Comparison of ENCODE assay signal across 1 cellular context in genomic region chr18:11857177-11857887, GRCh38.
TF ChIP-seq lines count a peak whose summit lies in the region.

No MANE protein-coding gene starts in this region.

TF ChIP-seq in K562, 482 proteins besides CTCF, POLR2A, EP300 and RAD21 (continued from another document and continues in another):
- peak; percentile 56; the same call in 1 of the 2 replicates for TF ChIP-seq MGA (IDR thresholded peaks at IDR 0.05)
- peak; percentile 95 for TF ChIP-seq MAFG (tag; conservative IDR thresholded peaks at IDR 0.05)
- TF ChIP-seq TOE1 (IDR thresholded peaks at IDR 0.05; ENCODE audit: borderline replicate concordance): peak; percentile 55; the same call in 1 of the 2 replicates
- no peak for TF ChIP-seq TOE1 (CRISPR knock-in tag; IDR thresholded peaks at IDR 0.05; ENCODE audit: borderline replicate concordance, low read depth)
- peak; percentile 29; the same call in 1 of the 2 replicates for TF ChIP-seq MAX (CRISPR knock-in tag; IDR thresholded peaks at IDR 0.05)
- TF ChIP-seq MEF2D (tag; conservative IDR thresholded peaks at IDR 0.05; ENCODE audit: low read depth): no peak; the same call in 1 of the 2 replicates
- peak; percentile 86; the same call in 1 of the 2 replicates for TF ChIP-seq BACH1 (tag; IDR thresholded peaks at IDR 0.05)
- peak; percentile 84 for TF ChIP-seq HDAC2 (IDR thresholded peaks at IDR 0.05)
- peak; percentile 11 for TF ChIP-seq NEUROD1 (IDR thresholded peaks at IDR 0.05; ENCODE audit: borderline replicate concordance, low read depth, low read length, partially characterized antibody)
- TF ChIP-seq E2F6 (IDR thresholded peaks at IDR 0.05; ENCODE audit: borderline replicate concordance in 1 of 2, extremely low read depth in 1 of 2, insufficient read depth in 1 of 2, insufficient read length in 1 of 2, low read depth in 1 of 2, low read length in 1 of 2, poor library complexity in 1 of 2, severe bottlenecking in 1 of 2): peak in 1 of 2 experiments; percentile 31
- TF ChIP-seq GTF2F1 (IDR thresholded peaks at IDR 0.05; ENCODE audit: low read depth, low read length): no peak
- TF ChIP-seq RAD51 (IDR thresholded peaks at IDR 0.05; ENCODE audit: borderline replicate concordance, low read depth): peak; percentile 27; the same call in 1 of the 2 replicates
- TF ChIP-seq TAF9B (IDR thresholded peaks at IDR 0.05; ENCODE audit: partially characterized antibody): peak; percentile 90
- TF ChIP-seq ZBTB49 (CRISPR knock-in tag; IDR thresholded peaks at IDR 0.05; ENCODE audit: borderline replicate concordance): no peak
- TF ChIP-seq DPF2 (IDR thresholded peaks at IDR 0.05): peak; percentile 82
- no peak for TF ChIP-seq NELFE (IDR thresholded peaks at IDR 0.05; ENCODE audit: insufficient read depth, insufficient read length)
- TF ChIP-seq SETDB1 (IDR thresholded peaks at IDR 0.05; ENCODE audit: low read length): peak; percentile 43
- peak in 1 of 2 experiments; percentile 65; a peak in 1 of 4 replicates for TF ChIP-seq SRF (CRISPR knock-in tag; IDR thresholded peaks at IDR 0.05)
- TF ChIP-seq KLF6 (CRISPR knock-in tag; IDR thresholded peaks at IDR 0.05; ENCODE audit: borderline replicate concordance): no peak
- peak in 1 of 2 experiments; percentile 96; a peak in 2 of 4 replicates for TF ChIP-seq ZNF318 (IDR thresholded peaks at IDR 0.05; ENCODE audit: borderline replicate concordance in 1 of 2, low read depth in 1 of 2)
- TF ChIP-seq NFE2 (IDR thresholded peaks at IDR 0.05; ENCODE audit: low read depth): peak; percentile 87
- peak; percentile 88 for TF ChIP-seq JUN (IDR thresholded peaks at IDR 0.05; ENCODE audit: borderline replicate concordance, low read depth, low read length)
- TF ChIP-seq JUN (CRISPR knock-in tag; IDR thresholded peaks at IDR 0.05; ENCODE audit: borderline replicate concordance): no peak
- peak; percentile 65 for TF ChIP-seq L3MBTL2 (IDR thresholded peaks at IDR 0.05)
- TF ChIP-seq NFE2L1 (tag; IDR thresholded peaks at IDR 0.05; ENCODE audit: borderline replicate concordance, low read depth): peak; percentile 84
